12 cellular contexts compared by ENCODE assay signal in the genomic region with DNA sequence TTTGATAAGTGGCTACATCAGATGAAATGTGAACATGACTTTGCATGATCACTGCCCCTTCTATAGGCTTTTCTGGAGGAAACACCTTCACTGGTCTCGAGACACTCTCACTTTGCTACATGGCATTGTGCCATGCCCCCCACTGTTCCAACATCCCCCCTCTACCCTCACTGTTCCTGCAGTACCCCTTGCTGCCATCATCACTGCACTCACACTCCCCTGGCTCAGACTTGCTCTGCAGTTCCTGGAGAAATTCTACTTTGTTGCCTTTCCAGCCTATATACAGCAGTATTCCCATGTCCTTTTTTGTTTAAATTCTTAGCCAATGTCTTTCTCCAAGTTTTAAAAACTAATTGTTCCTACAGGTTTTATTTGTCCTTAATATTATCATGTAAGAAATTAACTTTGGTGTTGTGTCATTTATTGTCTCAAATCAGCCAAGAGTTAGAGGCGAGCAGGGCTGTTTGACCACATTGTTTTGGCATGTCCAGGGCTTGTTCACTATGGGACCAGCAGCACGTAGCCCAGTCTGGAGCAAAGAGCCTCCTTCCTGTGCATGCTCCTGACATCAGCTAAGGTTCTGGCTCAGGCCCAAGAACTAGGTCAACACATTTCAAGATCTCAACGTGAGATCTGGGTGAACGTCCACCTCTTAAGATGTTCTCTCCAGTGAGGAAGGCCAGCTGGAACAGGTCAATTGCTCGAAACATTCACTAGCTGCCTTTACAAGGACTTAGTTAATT.
DNase-seq lines count a peak whose midpoint lies in the region; ATAC-seq and TF ChIP-seq lines count a peak whose summit lies in the region.
"Had no signal": no experiment of that assay in that cellular context is flagged by ENCODE, and none has a peak within 500 bp of the region (broad histone marks: within the 10 kb centered on the region; RNA-seq: fewer than 3 reads in every experiment).

No MANE protein-coding gene starts in this region.

- peak overlapping the region; percentile 1 to 44 (median 9) for H3K27ac ChIP-seq in thyroid gland
- H3K27ac ChIP-seq: gastrocnemius medialis had no signal

- H3K36me3 Mint-ChIP-seq in effector memory CD8-positive, alpha-beta T cell (ENCODE audit: insufficient read depth) = no peaks in the 10 kb centered on the region

- no peaks in the 10 kb centered on the region for H3K36me3 ChIP-seq in thyroid gland
- H3K36me3 ChIP-seq: gastrocnemius medialis, HAP-1 had no signal

- intact Hi-C loops in thyroid gland (cut with DNase I) = no loop called here

- peaks cover 0 to 8% of the 10 kb centered on the region in 2 donors for H3K4me1 ChIP-seq in thyroid gland
- H3K4me1 ChIP-seq: HAP-1 had no signal

- H3K27me3 ChIP-seq in thyroid gland = no peaks in the 10 kb centered on the region
- H3K27me3 ChIP-seq: gastrocnemius medialis had no signal

- DNase-seq in LNCaP clone FGC (ENCODE audit: low read depth) = peak; percentile 95
- DNase-seq in dermis blood vessel endothelial cell = peak; percentile 61
- DNase-seq in left kidney (ENCODE audit: low read depth, low spot score) = peak; percentile 43
- DNase-seq in thyroid gland = peak; percentile 88
- no peak for DNase-seq in effector memory CD8-positive, alpha-beta T cell
- no peak for DNase-seq in NCI-H2227 treated with DMSO at 0.1 percent for 48 hours (lab: John Stamatoyannopoulos, UW)
- DNase-seq: activated CD4-positive, alpha-beta T cell treated with anti-CD3 and anti-CD28 coated beads for 1 hour; gastrocnemius medialis; NCI-H526 had no signal

- no peaks in the 10 kb centered on the region for H3K9me3 ChIP-seq in thyroid gland
- H3K9me3 ChIP-seq: gastrocnemius medialis, HAP-1 had no signal

- H3K4me3 Mint-ChIP-seq in effector memory CD8-positive, alpha-beta T cell = no peak overlapping the region
- H3K4me3 Mint-ChIP-seq: activated T-helper 1 cell treated with anti-CD3 and anti-CD28 coated beads, Interleukin-12 subunit alpha, Interleukin-12 subunit beta, Interleukin-2, Interleukin-4 antibody, amounts not matched to agents 30 ng/mL and 10 ng/mL and 1 ng/mL, durations not matched to agents 14 hours and 24 hours and 36 hours had no signal

- H3K9me3 Mint-ChIP-seq in effector memory CD8-positive, alpha-beta T cell = no peaks in the 10 kb centered on the region

- 23 to 31% methylated on average over 6 of the region's 6 CpGs for WGBS in thyroid gland, 2 donors

- no peak overlapping the region for H3K27ac Mint-ChIP-seq in effector memory CD8-positive, alpha-beta T cell
- H3K27ac Mint-ChIP-seq: activated T-helper 1 cell treated with anti-CD3 and anti-CD28 coated beads, Interleukin-12 subunit alpha, Interleukin-12 subunit beta, Interleukin-2, Interleukin-4 antibody, amounts not matched to agents 30 ng/mL and 10 ng/mL and 1 ng/mL, durations not matched to agents 14 hours and 24 hours and 36 hours had no signal

- no peak for TF ChIP-seq POLR2A in thyroid gland (IDR thresholded peaks at IDR 0.05)

- no peaks in the 10 kb centered on the region for H3K27me3 Mint-ChIP-seq in effector memory CD8-positive, alpha-beta T cell

- no peak overlapping the region for H3K4me3 ChIP-seq in LNCaP clone FGC (ENCODE audit: low read depth, low read length)
- no peak overlapping the region for H3K4me3 ChIP-seq in thyroid gland (replicated peaks in 1 of 3)
- H3K4me3 ChIP-seq: gastrocnemius medialis, HAP-1 had no signal

- ATAC-seq in effector memory CD8-positive, alpha-beta T cell (replicated peaks) = no peak
- no peak for ATAC-seq in HG03025 (IDR thresholded peaks at IDR 0.05; ENCODE audit: low FRiP score, unreplicated experiment)

- TF ChIP-seq CTCF in LNCaP clone FGC (IDR thresholded peaks at IDR 0.05; ENCODE audit: control insufficient read depth, extremely low read depth, insufficient read depth) = no peak
- TF ChIP-seq CTCF in thyroid gland (IDR thresholded peaks at IDR 0.05) = no peak

- peaks cover 0 to 2% of the 10 kb centered on the region in 2 donors for H3K4me1 Mint-ChIP-seq in effector memory CD8-positive, alpha-beta T cell (ENCODE audit: low read depth in 2 of 2)

Comparison
In these comparisons a context has a peak if more than half of its experiments do, and no peak if none do; other contexts are left out.
1. DNase-seq: peak in LNCaP clone FGC (single experiment), dermis blood vessel endothelial cell (single experiment), left kidney (single experiment) and thyroid gland (2 of 2); none in effector memory CD8-positive, alpha-beta T cell (0 of 3) and NCI-H2227 treated with DMSO at 0.1 percent for 48 hours (single experiment).